In genomic region chr2:160365691-160366367, GRCh38 we compare ENCODE assay signal across 14 cellular contexts.
A peak's percentile ranks its signal among the peaks of the same experiment; 100 is the strongest.
DNase-seq lines count a peak whose midpoint lies in the region; ATAC-seq and TF ChIP-seq lines count a peak whose summit lies in the region.
"Had no signal": no experiment of that assay in that cellular context is flagged by ENCODE, and none has a peak within 500 bp of the region (broad histone marks: within the 10 kb centered on the region; RNA-seq: fewer than 3 reads in every experiment).

No MANE protein-coding gene starts in this region.

- intact Hi-C loops in colonic mucosa (cut with DNase I): no loop called here
- intact Hi-C loops in lower leg skin (cut with DNase I; ENCODE audit: low total_unique reads): no loop called here

- no peaks in the 10 kb centered on the region for H3K27me3 ChIP-seq in colonic mucosa
- H3K27me3 ChIP-seq in skeletal muscle satellite cell (ENCODE audit: control insufficient read depth, insufficient read depth, low read length): no peaks in the 10 kb centered on the region

- H3K27ac ChIP-seq in colonic mucosa: no peak overlapping the region

- ATAC-seq in GM18870 (IDR thresholded peaks at IDR 0.05; ENCODE audit: unreplicated experiment): no peak

- H3K9me3 ChIP-seq in colonic mucosa (no peaks in the 10 kb centered on the region), skeletal muscle satellite cell (replicated peaks; ENCODE audit: low read length) (no peaks in the 10 kb centered on the region)

- DNase-seq in HFFc6 (no peak), colonic mucosa (peak; percentile 71), lower leg skin (ENCODE audit: low spot score in 2 of 2) (peak; percentile 63 to 94), NCI-H1436 treated with DMSO at 0.1 percent for 48 hours (lab: John Stamatoyannopoulos, UW) (no peak), AG08396 (ENCODE audit: low spot score) (no peak), T-helper 9 cell (no peak)
- DNase-seq: activated naive CD8-positive, alpha-beta T cell treated with anti-CD3 and anti-CD28 coated beads, Interleukin-2, amount 10 ng/mL, durations not matched to agents 7 days and 5 days; CD4-positive, alpha-beta T cell; effector CD4-positive, alpha-beta T cell; NCI-H2107; stimulated activated CD4-positive, alpha-beta T cell treated with anti-CD3 and anti-CD28 coated beads, Interleukin-15, amount 100 ng/mL, for 24 hours; stimulated activated CD8-positive, alpha-beta memory T cell treated with anti-CD3 and anti-CD28 coated beads, Interleukin-4, amount 100 ng/mL, for 48 hours had no signal

- H3K36me3 Mint-ChIP-seq in HFFc6 (ENCODE audit: low read depth): peaks cover 47% of the 10 kb centered on the region

- no peaks in the 10 kb centered on the region for H3K36me3 ChIP-seq in colonic mucosa
- H3K36me3 ChIP-seq in skeletal muscle satellite cell (ENCODE audit: insufficient read depth, low read length): peaks cover 13% of the 10 kb centered on the region

- 57 to 58% methylated on average over 5 of the region's 5 CpGs for WGBS in lower leg skin, 2 donors

- no peaks in the 10 kb centered on the region for H3K9me3 Mint-ChIP-seq in HFFc6
- H3K9me3 Mint-ChIP-seq: activated naive CD8-positive, alpha-beta T cell treated with anti-CD3 and anti-CD28 coated beads, Interleukin-2, amount 10 ng/mL, durations not matched to agents 7 days and 5 days; CD4-positive, alpha-beta T cell had no signal

- H3K4me2 ChIP-seq in skeletal muscle satellite cell (ENCODE audit: low read length): peak overlapping the region; percentile 44

- no peaks in the 10 kb centered on the region for H3K4me1 ChIP-seq in colonic mucosa
- H3K4me1 ChIP-seq in skeletal muscle satellite cell (ENCODE audit: control insufficient read depth, insufficient read depth, low read length): peaks cover 77% of the 10 kb centered on the region

- H3K9ac ChIP-seq in colonic mucosa (ENCODE audit: low read depth in 2 of 2, low read length in 2 of 2): no peak overlapping the region
- peak overlapping the region; percentile 80 for H3K9ac ChIP-seq in skeletal muscle satellite cell (ENCODE audit: low read depth, low read length)

- peak overlapping the region; percentile 53; the same call in 1 of the 2 replicates for H3K27ac Mint-ChIP-seq in HFFc6
- H3K27ac Mint-ChIP-seq: activated naive CD8-positive, alpha-beta T cell treated with anti-CD3 and anti-CD28 coated beads, Interleukin-2, amount 10 ng/mL, durations not matched to agents 7 days and 5 days; CD4-positive, alpha-beta T cell had no signal

- TF ChIP-seq CTCF in HFFc6 (IDR thresholded peaks at IDR 0.05) (no peak), colonic mucosa (IDR thresholded peaks at IDR 0.05) (no peak), lower leg skin (IDR thresholded peaks at IDR 0.05) (no peak)

- peaks cover 93% of the 10 kb centered on the region for H3K4me1 Mint-ChIP-seq in HFFc6 (ENCODE audit: low read depth)

- no peak for TF ChIP-seq POLR2A in lower leg skin (IDR thresholded peaks at IDR 0.05)

- peak overlapping the region; percentile 25; the same call in 1 of the 2 replicates for H3K4me3 Mint-ChIP-seq in HFFc6
- H3K4me3 Mint-ChIP-seq: activated naive CD8-positive, alpha-beta T cell treated with anti-CD3 and anti-CD28 coated beads, Interleukin-2, amount 10 ng/mL, durations not matched to agents 7 days and 5 days; CD4-positive, alpha-beta T cell had no signal

- no peaks in the 10 kb centered on the region; the same call in 1 of the 2 replicates for H3K27me3 Mint-ChIP-seq in HFFc6 (ENCODE audit: insufficient read depth)
- H3K27me3 Mint-ChIP-seq: activated naive CD8-positive, alpha-beta T cell treated with anti-CD3 and anti-CD28 coated beads, Interleukin-2, amount 10 ng/mL, durations not matched to agents 7 days and 5 days; CD4-positive, alpha-beta T cell had no signal

- no peak overlapping the region for H3K4me3 ChIP-seq in colonic mucosa
- H3K4me3 ChIP-seq in lower leg skin (ENCODE audit: low read depth, poor library complexity, severe bottlenecking): no peak overlapping the region
- peak overlapping the region; percentile 63 for H3K4me3 ChIP-seq in skeletal muscle satellite cell (ENCODE audit: low read length)

Comparison
In these comparisons a context has a peak if more than half of its experiments do, and no peak if none do; other contexts are left out.
1. DNase-seq: peak in colonic mucosa (single experiment) and lower leg skin (2 of 2); none in HFFc6 (single experiment), NCI-H1436 treated with DMSO at 0.1 percent for 48 hours (single experiment), AG08396 (single experiment) and T-helper 9 cell (single experiment).